In genomic region chr16:77212736-77213541, GRCh38 we compare ENCODE assay signal across 1 cellular context.
TF ChIP-seq lines count a peak whose summit lies in the region.

No MANE protein-coding gene starts in this region.

TF ChIP-seq in K562, 482 proteins besides CTCF, POLR2A, EP300 and RAD21 (continued from another document and continues in another):
- peak; percentile 61; the same call in 1 of the 2 replicates for TF ChIP-seq POLR2G (IDR thresholded peaks at IDR 0.05; ENCODE audit: low read depth, low read length)
- TF ChIP-seq ZNF445 (CRISPR knock-in tag; IDR thresholded peaks at IDR 0.05; ENCODE audit: low read depth) = no peak
- no peak for TF ChIP-seq ZNF354B (CRISPR knock-in tag; IDR thresholded peaks at IDR 0.05)
- no peak for TF ChIP-seq ASH1L (IDR thresholded peaks at IDR 0.05; ENCODE audit: borderline replicate concordance, low read depth, partially characterized antibody)
- no peak for TF ChIP-seq SMAD3 (CRISPR knock-in tag; conservative IDR thresholded peaks at IDR 0.05)
- TF ChIP-seq CREB3 (tag; conservative IDR thresholded peaks at IDR 0.05; ENCODE audit: low read depth) = no peak
- TF ChIP-seq FOSL1 (tag; conservative IDR thresholded peaks at IDR 0.05) = no peak
- TF ChIP-seq XRCC4 (IDR thresholded peaks at IDR 0.05; ENCODE audit: extremely low read depth, insufficient read depth, insufficient read length) = no peak
- TF ChIP-seq ELF1 (tag; IDR thresholded peaks at IDR 0.05) = no peak
- TF ChIP-seq MBD2 (IDR thresholded peaks at IDR 0.05; ENCODE audit: borderline replicate concordance, low read depth) = no peak
- TF ChIP-seq TAF15 (IDR thresholded peaks at IDR 0.05; ENCODE audit: low read depth, low read length) = no peak
- TF ChIP-seq ZBTB26 (CRISPR knock-in tag; IDR thresholded peaks at IDR 0.05) = no peak
- no peak for TF ChIP-seq PRDM10 (IDR thresholded peaks at IDR 0.05; ENCODE audit: partially characterized antibody)
- peak; percentile 70 for TF ChIP-seq ZFX (CRISPR knock-in tag; IDR thresholded peaks at IDR 0.05)
- peak in 1 of 2 experiments; percentile 69 for TF ChIP-seq E2F6 (IDR thresholded peaks at IDR 0.05; ENCODE audit: borderline replicate concordance in 1 of 2, extremely low read depth in 1 of 2, insufficient read depth in 1 of 2, insufficient read length in 1 of 2, low read depth in 1 of 2, low read length in 1 of 2, poor library complexity in 1 of 2, severe bottlenecking in 1 of 2)
- no peak for TF ChIP-seq ZNF586 (CRISPR knock-in tag; conservative IDR thresholded peaks at IDR 0.05)
- no peak for TF ChIP-seq EP400 (IDR thresholded peaks at IDR 0.05)
- no peak for TF ChIP-seq HES1 (IDR thresholded peaks at IDR 0.05; ENCODE audit: low read depth)
- no peak for TF ChIP-seq ATF7 (IDR thresholded peaks at IDR 0.05)
- TF ChIP-seq ZNF644 (tag; IDR thresholded peaks at IDR 0.05; ENCODE audit: low read depth) = no peak
- TF ChIP-seq E2F3 (CRISPR knock-in tag; IDR thresholded peaks at IDR 0.05) = no peak
- TF ChIP-seq EZH2 (IDR thresholded peaks at IDR 0.05; ENCODE audit: borderline replicate concordance, low read depth, low read length) = no peak
- peak in 1 of 2 experiments; percentile 51; a peak in 1 of 4 replicates for TF ChIP-seq MAZ (CRISPR knock-in tag; conservative IDR thresholded peaks at IDR 0.05 in 1 of 2, IDR thresholded peaks at IDR 0.05 in 1 of 2)
- no peak for TF ChIP-seq RREB1 (CRISPR knock-in tag; IDR thresholded peaks at IDR 0.05)
- TF ChIP-seq ZNF77 (CRISPR knock-in tag; IDR thresholded peaks at IDR 0.05) = no peak
- no peak for TF ChIP-seq ZNF324 (CRISPR knock-in tag; IDR thresholded peaks at IDR 0.05)
- TF ChIP-seq MGA (IDR thresholded peaks at IDR 0.05) = peak; percentile 54
- TF ChIP-seq EHMT2 (IDR thresholded peaks at IDR 0.05) = no peak
- TF ChIP-seq TCF3 (CRISPR knock-in tag; IDR thresholded peaks at IDR 0.05) = no peak
- no peak for TF ChIP-seq ZNF696 (CRISPR knock-in tag; conservative IDR thresholded peaks at IDR 0.05)
